ENCODE assay signal across 19 cellular contexts in genomic region chr12:26130728-26131127, GRCh38. TPM values are rescaled to one million over a fixed set of nuclear protein-coding genes. Genes with fewer than 3 reads are reported as not detected.
DNase-seq lines count a peak whose midpoint lies in the region; ATAC-seq and TF ChIP-seq lines count a peak whose summit lies in the region.
"Had no signal": no experiment of that assay in that cellular context is flagged by ENCODE, and none has a peak within 500 bp of the region (broad histone marks: within the 10 kb centered on the region; RNA-seq: fewer than 3 reads in every experiment).

No MANE protein-coding gene starts in this region.

- no peak for ATAC-seq in activated B cell treated with CpG ODN at 0.5 μM for 24 hours (ENCODE audit: low read depth)
- ATAC-seq in HG03095 (IDR thresholded peaks at IDR 0.05; ENCODE audit: unreplicated experiment), result no peak
- ATAC-seq in GM21825 (IDR thresholded peaks at IDR 0.05; ENCODE audit: unreplicated experiment), result no peak
- ATAC-seq: activated CD4-positive, CD25-positive, alpha-beta regulatory T cell treated with anti-CD3 and anti-CD28 coated beads, Interleukin-2, amount 50 U/mL, for 24 hours; gastroesophageal sphincter; left cardiac atrium had no signal

- H3K9me3 Mint-ChIP-seq in IgD-negative memory B cell (no peaks in the 10 kb centered on the region), activated B cell treated with CpG ODN at 0.5 μM for 24 hours (no peaks in the 10 kb centered on the region)
- H3K9me3 Mint-ChIP-seq: mesothelial cell of epicardium; neural progenitor cell; T-helper 1 cell treated with Interleukin-12 subunit alpha and Interleukin-12 subunit beta and Interleukin-4 antibody, amounts not matched to agents 30 μg/mL and 1 μg/mL, for 36 hours had no signal

- CTCF ChIA-PET in activated B cell treated with CpG ODN at 0.5 μM for 24 hours (lab: Charles Lee), result interaction anchor here (1.5 kb wide), 1 partner anchor 26 kb away, joined by 3 read pairs; no protein-coding TSS in a partner anchor

- TF ChIP-seq CTCF in activated B cell treated with CpG ODN at 0.5 μM for 24 hours (IDR thresholded peaks at IDR 0.05), result no peak

- H3K27me3 Mint-ChIP-seq in IgD-negative memory B cell, result no peaks in the 10 kb centered on the region
- H3K27me3 Mint-ChIP-seq in activated B cell treated with CpG ODN at 0.5 μM for 24 hours, result no peaks in the 10 kb centered on the region

- DNase-seq in SIG-M5 treated with dmso at 0.1 percent for 504 hours (lab: John Stamatoyannopoulos, UW; ENCODE audit: unreplicated experiment) (peak; percentile 30), SIG-M5 (lab: John Stamatoyannopoulos, UW) (no peak), activated B cell treated with CpG ODN at 0.5 μM for 24 hours (no peak), NCI-H2081 (lab: John Stamatoyannopoulos, UW) (no peak)
- no peak for DNase-seq in activated CD4-positive, alpha-beta T cell treated with anti-CD3 and anti-CD28 coated beads, Interleukin-2, amount 50 U/mL, for 48 hours
- DNase-seq: CD4-positive, CD25-positive, alpha-beta regulatory T cell; DMS153; dorsolateral prefrontal cortex; left cardiac atrium; NCI-H187; Right ventricle myocardium superior had no signal

- H3K36me3 Mint-ChIP-seq in IgD-negative memory B cell (peaks cover 4% of the 10 kb centered on the region), activated B cell treated with CpG ODN at 0.5 μM for 24 hours (ENCODE audit: low read depth) (no peaks in the 10 kb centered on the region)
- H3K36me3 Mint-ChIP-seq: CD4-positive, CD25-positive, alpha-beta regulatory T cell; mesothelial cell of epicardium; neural progenitor cell had no signal

- H3K4me3 Mint-ChIP-seq in IgD-negative memory B cell (peak overlapping the region; percentile 63 to 90 (median 78)), activated B cell treated with CpG ODN at 0.5 μM for 24 hours (peak overlapping the region; percentile 24)
- H3K4me3 Mint-ChIP-seq: CD4-positive, CD25-positive, alpha-beta regulatory T cell; mesothelial cell of epicardium; neural progenitor cell; T-helper 1 cell treated with Interleukin-12 subunit alpha and Interleukin-12 subunit beta and Interleukin-4 antibody, amounts not matched to agents 30 μg/mL and 1 μg/mL, for 36 hours had no signal

- H3K27ac Mint-ChIP-seq in IgD-negative memory B cell (peak overlapping the region; percentile 76 to 95 (median 82)), activated B cell treated with CpG ODN at 0.5 μM for 24 hours (no peak overlapping the region)
- H3K27ac Mint-ChIP-seq: CD4-positive, CD25-positive, alpha-beta regulatory T cell; mesothelial cell of epicardium; neural progenitor cell; T-helper 1 cell treated with Interleukin-12 subunit alpha and Interleukin-12 subunit beta and Interleukin-4 antibody, amounts not matched to agents 30 μg/mL and 1 μg/mL, for 36 hours had no signal

- intact Hi-C loops in activated B cell treated with CpG ODN at 0.5 μM for 24 hours (cut with micrococcal nuclease), result no loop called here

- POLR2A ChIA-PET in activated B cell treated with CpG ODN at 0.5 μM for 24 hours (lab: Charles Lee), result interaction anchor here (1.0 to 1.3 kb wide), 2 partner anchors 9 to 25 kb away, joined by 4 to 6 read pairs; no protein-coding TSS in a partner anchor

- H3K4me1 Mint-ChIP-seq in IgD-negative memory B cell (peaks cover 62 to 69% (median 67%) of the 10 kb centered on the region in 3 donors), activated B cell treated with CpG ODN at 0.5 μM for 24 hours (peaks cover 68% of the 10 kb centered on the region)

RNA-seq across cellular contexts. Expression of gene BHLHE41, which starts 5.9 kb away (rescaled TPM):
- 19.0 TPM for polyA plus RNA-seq in IgD-negative memory B cell
- total RNA-seq in activated B cell treated with CpG ODN at 0.5 μM for 24 hours, result 34.5 and 40.5 TPM in 2 replicates
- total RNA-seq: CD4-positive, CD25-positive, alpha-beta regulatory T cell had no signal
- polyA plus RNA-seq: CD4-positive, CD25-positive, alpha-beta regulatory T cell had no signal
